9 cellular contexts compared by ENCODE assay signal in the genomic region with DNA sequence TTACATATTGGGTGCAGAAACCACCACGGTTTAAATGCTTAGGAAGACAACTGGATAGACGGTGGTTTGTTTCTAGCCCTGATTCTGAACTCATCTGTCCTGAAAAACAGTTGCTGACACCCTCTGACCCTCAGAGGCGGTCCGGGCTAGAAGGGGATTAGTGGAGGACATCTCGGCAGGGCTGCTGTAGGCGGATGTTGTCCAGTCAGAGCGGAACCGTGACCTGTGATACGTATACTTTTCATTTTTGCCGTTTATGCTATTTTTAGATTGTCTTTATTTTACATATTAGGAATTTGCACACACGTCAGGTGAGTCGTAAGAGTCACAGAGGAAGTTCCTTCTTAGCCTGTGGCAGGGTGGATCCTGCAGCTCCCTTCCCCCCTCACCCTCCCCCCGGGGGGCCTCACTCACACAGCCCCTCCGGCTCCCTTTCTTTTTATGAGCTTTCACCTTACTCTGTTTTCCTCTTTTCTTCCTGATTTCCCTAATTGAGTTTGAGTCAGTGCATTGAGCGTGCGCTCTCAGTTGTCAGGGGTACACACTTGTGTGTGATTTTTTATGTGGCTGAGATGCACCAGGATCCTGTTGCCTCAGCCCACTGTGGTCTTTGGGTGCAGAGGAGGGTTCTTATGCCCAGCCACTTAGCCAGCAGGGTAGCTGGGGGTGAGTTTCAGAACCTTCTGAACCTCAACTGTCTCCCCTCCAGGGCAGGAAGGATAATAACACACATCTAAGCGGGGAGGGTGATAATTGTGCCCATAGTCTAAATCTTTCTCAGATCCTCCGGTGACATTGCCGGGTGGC.
DNase-seq lines count a peak whose midpoint lies in the region; ATAC-seq and TF ChIP-seq lines count a peak whose summit lies in the region.
"Had no signal": no experiment of that assay in that cellular context is flagged by ENCODE, and none has a peak within 500 bp of the region (broad histone marks: within the 10 kb centered on the region; RNA-seq: fewer than 3 reads in every experiment).

No MANE protein-coding gene starts in this region.

- H3K4me1 ChIP-seq in neuronal stem cell (ENCODE audit: control insufficient read depth in 2 of 2, insufficient read depth in 1 of 2, low read depth in 1 of 2, low read length in 2 of 2) (peaks cover 6 to 11% of the 10 kb centered on the region in 2 donors), tibial nerve (peaks cover 0 to 24% (median 8%) of the 10 kb centered on the region in 4 donors)

- H2BK12ac ChIP-seq in neuronal stem cell (ENCODE audit: low read length) = no peak overlapping the region

- no peak overlapping the region for H2BK120ac ChIP-seq in neuronal stem cell (ENCODE audit: low read depth, low read length)

- H3K4me3 ChIP-seq in neuronal stem cell (ENCODE audit: low read length in 2 of 2) (no peak overlapping the region), tibial nerve (no peak overlapping the region)
- H3K4me3 ChIP-seq: cardiac muscle cell had no signal

- H4K8ac ChIP-seq in neuronal stem cell (ENCODE audit: low read depth, low read length) = no peak overlapping the region

- no peak overlapping the region for H2BK15ac ChIP-seq in neuronal stem cell (ENCODE audit: low read length)

- H3K79me1 ChIP-seq in neuronal stem cell (ENCODE audit: low read depth, low read length) = no peaks in the 10 kb centered on the region

- peak overlapping the region; percentile 34 for H3K9ac ChIP-seq in neuronal stem cell (ENCODE audit: low read depth, low read length, poor library complexity)

- no TSS peak for BruUV-seq in Calu3 (replicated peaks; lab: Mats Ljungman, UMichigan)

- H3K9me3 ChIP-seq in neuronal stem cell (replicated peaks in 1 of 2; ENCODE audit: control insufficient read depth in 2 of 2, insufficient read depth in 1 of 2, low read depth in 1 of 2, low read length in 2 of 2) (no peaks in the 10 kb centered on the region), tibial nerve (no peaks in the 10 kb centered on the region)

- intact Hi-C loops in Calu3 (cut with micrococcal nuclease; ENCODE audit: unreplicated experiment) = no loop called here

- no peak overlapping the region for H2BK5ac ChIP-seq in neuronal stem cell (ENCODE audit: low read length)

- no peaks in the 10 kb centered on the region for H3K9me3 Mint-ChIP-seq in Calu3 (ENCODE audit: low read depth, unreplicated experiment)

- DNase-seq in GM13977 (ENCODE audit: low spot score) = peak; percentile 58
- peak; percentile 59 to 67 for DNase-seq in activated T-cell treated with anti-CD3 and anti-CD28 coated beads, Interleukin-2, amount 50 U/mL, for 48 hours
- DNase-seq in neuronal stem cell (ENCODE audit: low spot score) = no peak
- DNase-seq in DMS79 treated with DMSO at 0.1 percent for 48 hours (lab: John Stamatoyannopoulos, UW) = no peak
- DNase-seq in HuH-7.5 (ENCODE audit: low spot score) = no peak
- DNase-seq in tibial nerve (ENCODE audit: low spot score in 2 of 2) = no peak
- DNase-seq in Calu3 = no peak

- H3K18ac ChIP-seq in neuronal stem cell (ENCODE audit: low read length) = peak overlapping the region; percentile 28

- no CpG with 5 or more reads among the region's 19 CpGs for WGBS in neuronal stem cell (ENCODE audit: extremely low coverage in 2 of 2, insufficient read length in 2 of 2, insufficient replicate concordance in 1 of 2), 2 donors
- 69 to 72% methylated on average over 18 to 19 of the region's 19 CpGs for WGBS in tibial nerve, 2 donors

- TF ChIP-seq POLR2A in tibial nerve (IDR thresholded peaks at IDR 0.05) = no peak

- H3K27ac Mint-ChIP-seq in Calu3 (ENCODE audit: unreplicated experiment) = no peak overlapping the region

- H2AK5ac ChIP-seq in neuronal stem cell (ENCODE audit: low read depth, low read length) = no peak overlapping the region

- peaks cover 15% of the 10 kb centered on the region for H3K36me3 Mint-ChIP-seq in Calu3 (ENCODE audit: insufficient read depth, unreplicated experiment)

- CTCF ChIA-PET in Calu3 (lab: Charles Lee) = no interaction called here

- peaks cover 5% of the 10 kb centered on the region for H3K4me1 Mint-ChIP-seq in Calu3 (ENCODE audit: low read depth, unreplicated experiment)

- no peak overlapping the region for H2AFZ ChIP-seq in neuronal stem cell (ENCODE audit: low read length)

- no peaks in the 10 kb centered on the region for H3K27me3 ChIP-seq in neuronal stem cell (ENCODE audit: control insufficient read depth in 3 of 3, insufficient read depth in 3 of 3, low read depth in 1 of 3, low read length in 3 of 3)
- no peaks in the 10 kb centered on the region for H3K27me3 ChIP-seq in tibial nerve
- H3K27me3 ChIP-seq: cardiac muscle cell had no signal

- H3K14ac ChIP-seq in neuronal stem cell (ENCODE audit: low read length) = no peak overlapping the region

- no peak overlapping the region for H3K23ac ChIP-seq in neuronal stem cell (ENCODE audit: low read depth, low read length, poor library complexity)

- no peak for TF ChIP-seq EP300 in tibial nerve (IDR thresholded peaks at IDR 0.05)

- H3K36me3 ChIP-seq in neuronal stem cell (replicated peaks in 1 of 2; ENCODE audit: control insufficient read depth in 2 of 2, insufficient read depth in 2 of 2, low read length in 2 of 2) = peaks cover 0 to 5% of the 10 kb centered on the region in 2 donors
- H3K36me3 ChIP-seq in tibial nerve = peaks cover 0 to 7% (median 0%) of the 10 kb centered on the region in 3 donors
- H3K36me3 ChIP-seq: cardiac muscle cell had no signal

- no peak for TF ChIP-seq CTCF in GM13977 (IDR thresholded peaks at IDR 0.05; ENCODE audit: extremely low read depth, insufficient read depth, missing control alignments)
- TF ChIP-seq CTCF in tibial nerve (IDR thresholded peaks at IDR 0.05) = no peak
- TF ChIP-seq CTCF in Calu3 (IDR thresholded peaks at IDR 0.05; ENCODE audit: unreplicated experiment) = no peak

- H3K4me2 ChIP-seq in neuronal stem cell (ENCODE audit: insufficient read depth, low read length, poor library complexity, severe bottlenecking) = no peak overlapping the region

- no peak overlapping the region for H3K4me3 Mint-ChIP-seq in Calu3 (ENCODE audit: low read depth, unreplicated experiment)

- peak; percentile 79 for ATAC-seq in HG02981 (IDR thresholded peaks at IDR 0.05; ENCODE audit: unreplicated experiment)

- H3K4ac ChIP-seq in neuronal stem cell (ENCODE audit: low read length) = no peak overlapping the region

- H3K27ac ChIP-seq in neuronal stem cell (replicated peaks; ENCODE audit: low read length) (no peak overlapping the region), tibial nerve (peak overlapping the region in 1 of 4 donors; percentile 18)
- H3K27ac ChIP-seq: cardiac muscle cell had no signal

- H3K27me3 Mint-ChIP-seq in Calu3 (ENCODE audit: unreplicated experiment) = no peaks in the 10 kb centered on the region

- no peak overlapping the region for H4K91ac ChIP-seq in neuronal stem cell (ENCODE audit: low read depth, low read length, poor library complexity)

- in situ Hi-C loops in GM13977 (cut with MboI; ENCODE audit: low pct_unique_long_range_greater_than_20kb, low sequenced_read_pairs, unreplicated experiment) = no loop called here

Comparison
In these comparisons a context has a peak if more than half of its experiments do, and no peak if none do; other contexts are left out.
1. DNase-seq: peak in GM13977 (single experiment) and activated T-cell treated with anti-CD3 and anti-CD28 coated beads, Interleukin-2, amount 50 U/mL, for 48 hours (2 of 2); none in neuronal stem cell (single experiment), DMS79 treated with DMSO at 0.1 percent for 48 hours (single experiment), HuH-7.5 (single experiment), tibial nerve (0 of 2) and Calu3 (single experiment).